15 cellular contexts compared by ENCODE assay signal in the genomic region with DNA sequence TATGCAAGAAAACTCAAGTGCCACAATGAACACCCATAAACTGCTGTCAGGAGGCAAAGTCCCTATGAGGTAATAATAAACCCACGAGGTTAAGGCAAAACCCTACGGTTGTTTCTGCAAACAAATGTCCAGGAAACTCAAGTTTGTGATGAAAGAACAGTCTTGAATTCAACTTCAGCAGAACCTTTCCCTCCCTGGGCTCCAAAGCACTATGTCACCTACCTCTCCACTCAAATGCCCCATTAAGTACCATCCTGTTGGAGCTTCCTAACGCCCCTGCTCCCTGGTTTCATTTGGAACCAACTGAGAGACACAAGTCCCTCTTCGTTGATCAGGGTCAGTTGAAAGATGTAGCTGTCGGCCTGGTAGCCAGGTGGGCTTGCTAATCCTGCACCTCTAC. TPM values are rescaled to one million over a fixed set of nuclear protein-coding genes. Genes with fewer than 3 reads are reported as not detected.
DNase-seq lines count a peak whose midpoint lies in the region; ATAC-seq and TF ChIP-seq lines count a peak whose summit lies in the region.
"Had no signal": no experiment of that assay in that cellular context is flagged by ENCODE, and none has a peak within 500 bp of the region (broad histone marks: within the 10 kb centered on the region; RNA-seq: fewer than 3 reads in every experiment).

No MANE protein-coding gene starts in this region.

- H3K4me3 ChIP-seq in heart left ventricle (no peak overlapping the region), fibroblast of lung (replicated peaks in 1 of 4; ENCODE audit: control extremely low read depth in 1 of 4, insufficient read depth in 1 of 4, low read depth in 3 of 4, low read length in 4 of 4) (no peak overlapping the region), upper lobe of left lung (no peak overlapping the region)

- WGBS in heart left ventricle, 4 donors: 67 to 78% (median 69%) methylated on average over 4 to 5 of the region's 5 CpGs
- 52 to 64% methylated on average over 4 to 5 of the region's 5 CpGs for WGBS in upper lobe of left lung, 2 donors

- no peak overlapping the region for H3K27ac Mint-ChIP-seq in neural crest cell (ENCODE audit: unreplicated experiment)
- no peak overlapping the region for H3K27ac Mint-ChIP-seq in activated T-helper 1 cell treated with anti-CD3 and anti-CD28 coated beads, Interleukin-12 subunit alpha, Interleukin-12 subunit beta, Interleukin-2, Interleukin-4 antibody, amounts not matched to agents 30 ng/mL and 10 ng/mL and 1 ng/mL, durations not matched to agents 14 hours and 24 hours and 36 hours
- H3K27ac Mint-ChIP-seq: activated B cell treated with CpG ODN at 0.5 μM for 24 hours; activated naive CD8-positive, alpha-beta T cell treated with anti-CD3 and anti-CD28 coated beads for 36 hours; stimulated activated effector memory CD8-positive, alpha-beta T cell treated with anti-CD3 and anti-CD28 coated beads, Interleukin-12 subunit alpha, Interleukin-12 subunit beta, amount 100 ng/mL, for 72 hours had no signal

- DNase-seq in heart left ventricle: no peak
- DNase-seq in left ventricle myocardium superior: no peak
- DNase-seq in fibroblast of lung (ENCODE audit: low read depth in 2 of 2): no peak
- no peak for DNase-seq in neural crest cell (ENCODE audit: low read depth, low spot score)
- no peak for DNase-seq in upper lobe of left lung
- DNase-seq in NCI-H69 (lab: John Stamatoyannopoulos, UW): no peak
- DNase-seq in T-helper 9 cell: no peak
- no peak for DNase-seq in activated T-helper 1 cell treated with anti-CD3 and anti-CD28 coated beads, Interleukin-12 subunit alpha, Interleukin-12 subunit beta, Interleukin-2, Interleukin-4 antibody, amounts not matched to agents 30 ng/mL and 10 ng/mL and 1 ng/mL, durations not matched to agents 14 hours and 24 hours and 36 hours (ENCODE audit: low spot score)
- DNase-seq: activated B cell treated with CpG ODN at 0.5 μM for 24 hours; activated naive CD8-positive, alpha-beta T cell treated with anti-CD3 and anti-CD28 coated beads for 36 hours; NCI-H1417 treated with DMSO at 0.1 percent for 48 hours; stimulated activated CD4-positive, alpha-beta T cell treated with anti-CD3 and anti-CD28 coated beads, Interleukin-4, amount 100 ng/mL, for 4 hours had no signal

- peaks cover 6% of the 10 kb centered on the region for H3K79me2 ChIP-seq in fibroblast of lung (ENCODE audit: control insufficient read depth, insufficient read depth, low read length)

- H3K4me1 ChIP-seq in heart left ventricle (peaks cover 13 to 89% (median 68%) of the 10 kb centered on the region in 12 donors), fibroblast of lung (ENCODE audit: control insufficient read depth, extremely low read depth, insufficient read depth, low read length) (peaks cover 33% of the 10 kb centered on the region), upper lobe of left lung (peaks cover 69 to 74% (median 72%) of the 10 kb centered on the region in 4 donors)

- no peaks in the 10 kb centered on the region for H3K36me3 Mint-ChIP-seq in neural crest cell (ENCODE audit: low read depth)
- H3K36me3 Mint-ChIP-seq in activated T-helper 1 cell treated with anti-CD3 and anti-CD28 coated beads, Interleukin-12 subunit alpha, Interleukin-12 subunit beta, Interleukin-2, Interleukin-4 antibody, amounts not matched to agents 30 ng/mL and 10 ng/mL and 1 ng/mL, durations not matched to agents 14 hours and 24 hours and 36 hours (ENCODE audit: low read depth): peaks cover 8% of the 10 kb centered on the region
- H3K36me3 Mint-ChIP-seq: activated naive CD8-positive, alpha-beta T cell treated with anti-CD3 and anti-CD28 coated beads for 36 hours had no signal

- H3K36me3 ChIP-seq in heart left ventricle: peaks cover 0 to 38% (median 16%) of the 10 kb centered on the region in 9 donors
- H3K36me3 ChIP-seq in fibroblast of lung (ENCODE audit: control insufficient read depth, insufficient read depth, low read length): peaks cover 2% of the 10 kb centered on the region
- peaks cover 0 to 21% (median 7%) of the 10 kb centered on the region in 4 donors for H3K36me3 ChIP-seq in upper lobe of left lung

- H3K4me1 Mint-ChIP-seq in neural crest cell: peaks cover 46% of the 10 kb centered on the region
- H3K4me1 Mint-ChIP-seq in activated T-helper 1 cell treated with anti-CD3 and anti-CD28 coated beads, Interleukin-12 subunit alpha, Interleukin-12 subunit beta, Interleukin-2, Interleukin-4 antibody, amounts not matched to agents 30 ng/mL and 10 ng/mL and 1 ng/mL, durations not matched to agents 14 hours and 24 hours and 36 hours (ENCODE audit: low read depth): peaks cover 45% of the 10 kb centered on the region

- H2AFZ ChIP-seq in fibroblast of lung (ENCODE audit: low read length): no peak overlapping the region

- intact Hi-C loops in heart left ventricle (cut with DNase I): loop anchor here in 5 of 10 donors (2.0 to 5.0 kb wide), 2 partner anchors 20 to 34 kb away; partner anchors contain the start of gene CD59 (in 4 of the 5)
- intact Hi-C loops in left ventricle myocardium superior (cut with micrococcal nuclease): no loop called here
- intact Hi-C loops in activated T-helper 1 cell treated with anti-CD3 and anti-CD28 coated beads, Interleukin-12 subunit alpha, Interleukin-12 subunit beta, Interleukin-2, Interleukin-4 antibody, amounts not matched to agents 30 ng/mL and 10 ng/mL and 1 ng/mL, durations not matched to agents 14 hours and 24 hours and 36 hours (cut with micrococcal nuclease): loop anchor here (5.0 to 10.0 kb wide), 4 partner anchors 541 to 1959 kb away; partner anchors contain the start of genes ABTB2, CSTF3, EIF3M and TRIM44

- ATAC-seq in heart left ventricle (no peak), left ventricle myocardium superior (no peak), upper lobe of left lung (ENCODE audit: low FRiP score in 2 of 2) (no peak)
- ATAC-seq: stimulated activated effector memory CD8-positive, alpha-beta T cell treated with anti-CD3 and anti-CD28 coated beads, Interleukin-12 subunit alpha, Interleukin-12 subunit beta, amount 100 ng/mL, for 72 hours had no signal

- no peak overlapping the region for H3K4me2 ChIP-seq in fibroblast of lung (ENCODE audit: extremely low read depth, insufficient read depth, low read length)

- no peak for TF ChIP-seq POLR2A in heart left ventricle (IDR thresholded peaks at IDR 0.05)
- no peak for TF ChIP-seq POLR2A in upper lobe of left lung (IDR thresholded peaks at IDR 0.05)

- H3K27me3 ChIP-seq in heart left ventricle: no peaks in the 10 kb centered on the region
- no peaks in the 10 kb centered on the region for H3K27me3 ChIP-seq in fibroblast of lung (ENCODE audit: control insufficient read depth, insufficient read depth, low read length)
- H3K27me3 ChIP-seq in upper lobe of left lung: no peaks in the 10 kb centered on the region

- peak overlapping the region; percentile 34 for H3K4me3 Mint-ChIP-seq in neural crest cell
- H3K4me3 Mint-ChIP-seq in activated T-helper 1 cell treated with anti-CD3 and anti-CD28 coated beads, Interleukin-12 subunit alpha, Interleukin-12 subunit beta, Interleukin-2, Interleukin-4 antibody, amounts not matched to agents 30 ng/mL and 10 ng/mL and 1 ng/mL, durations not matched to agents 14 hours and 24 hours and 36 hours: no peak overlapping the region
- H3K4me3 Mint-ChIP-seq: activated B cell treated with CpG ODN at 0.5 μM for 24 hours; activated naive CD8-positive, alpha-beta T cell treated with anti-CD3 and anti-CD28 coated beads for 36 hours; stimulated activated effector memory CD8-positive, alpha-beta T cell treated with anti-CD3 and anti-CD28 coated beads, Interleukin-12 subunit alpha, Interleukin-12 subunit beta, amount 100 ng/mL, for 72 hours had no signal

- no peaks in the 10 kb centered on the region for H4K20me1 ChIP-seq in fibroblast of lung (ENCODE audit: control insufficient read depth, extremely low read depth, insufficient read depth, low read length)

- TF ChIP-seq CTCF in heart left ventricle (IDR thresholded peaks at IDR 0.05): no peak
- no peak for TF ChIP-seq CTCF in fibroblast of lung (conservative IDR thresholded peaks at IDR 0.05 in 1 of 2, IDR thresholded peaks at IDR 0.05 in 1 of 2; ENCODE audit: low read depth in 1 of 2, low read length in 2 of 2)
- no peak for TF ChIP-seq CTCF in neural crest cell (conservative IDR thresholded peaks at IDR 0.05)
- no peak for TF ChIP-seq CTCF in upper lobe of left lung (IDR thresholded peaks at IDR 0.05)

- H3K9me3 ChIP-seq in heart left ventricle: no peaks in the 10 kb centered on the region
- no peaks in the 10 kb centered on the region for H3K9me3 ChIP-seq in fibroblast of lung (ENCODE audit: control insufficient read depth, insufficient read depth, low read depth, low read length)
- H3K9me3 ChIP-seq in upper lobe of left lung: no peaks in the 10 kb centered on the region

- H3K27me3 Mint-ChIP-seq in neural crest cell (ENCODE audit: low read depth): no peaks in the 10 kb centered on the region
- H3K27me3 Mint-ChIP-seq in activated T-helper 1 cell treated with anti-CD3 and anti-CD28 coated beads, Interleukin-12 subunit alpha, Interleukin-12 subunit beta, Interleukin-2, Interleukin-4 antibody, amounts not matched to agents 30 ng/mL and 10 ng/mL and 1 ng/mL, durations not matched to agents 14 hours and 24 hours and 36 hours (ENCODE audit: insufficient read depth): peaks cover 6% of the 10 kb centered on the region
- H3K27me3 Mint-ChIP-seq: activated B cell treated with CpG ODN at 0.5 μM for 24 hours; activated naive CD8-positive, alpha-beta T cell treated with anti-CD3 and anti-CD28 coated beads for 36 hours had no signal

- no peaks in the 10 kb centered on the region for H3K9me3 Mint-ChIP-seq in neural crest cell
- no peaks in the 10 kb centered on the region for H3K9me3 Mint-ChIP-seq in activated T-helper 1 cell treated with anti-CD3 and anti-CD28 coated beads, Interleukin-12 subunit alpha, Interleukin-12 subunit beta, Interleukin-2, Interleukin-4 antibody, amounts not matched to agents 30 ng/mL and 10 ng/mL and 1 ng/mL, durations not matched to agents 14 hours and 24 hours and 36 hours
- H3K9me3 Mint-ChIP-seq: activated B cell treated with CpG ODN at 0.5 μM for 24 hours; activated naive CD8-positive, alpha-beta T cell treated with anti-CD3 and anti-CD28 coated beads for 36 hours; stimulated activated effector memory CD8-positive, alpha-beta T cell treated with anti-CD3 and anti-CD28 coated beads, Interleukin-12 subunit alpha, Interleukin-12 subunit beta, amount 100 ng/mL, for 72 hours had no signal

- no peak overlapping the region for H3K9ac ChIP-seq in fibroblast of lung (ENCODE audit: insufficient read depth, low read length)

- no peak for TF ChIP-seq EP300 in upper lobe of left lung (IDR thresholded peaks at IDR 0.05)

- H3K27ac ChIP-seq in heart left ventricle: peak overlapping the region; percentile 61 to 94 (median 88)
- H3K27ac ChIP-seq in fibroblast of lung (ENCODE audit: insufficient read depth, low read length): peak overlapping the region; percentile 5
- peak overlapping the region; percentile 83 to 90 (median 89) for H3K27ac ChIP-seq in upper lobe of left lung

RNA-seq across cellular contexts. Expression of gene C11orf91, which starts 2.6 kb away (rescaled TPM):
- total RNA-seq in heart left ventricle (under 1 TPM in 4 of 9 donors, not detected in 5; 0.56 to 1.00 (median 0.70) TPM), left ventricle myocardium superior (not detected), fibroblast of lung (not detected in 2 replicates), neural crest cell (0.57 and 0.68 TPM in 2 replicates), upper lobe of left lung (1 to 10 TPM in 1 of 6 donors, under 1 TPM in 1, not detected in 4; 0.77 to 1.3 TPM)
- polyA plus RNA-seq in heart left ventricle (not detected), fibroblast of lung (0.12 TPM in 1 of 2 replicates, not detected in the other)
- not detected in 2 replicates for polyA plus RNA-seq in fibroblast of lung (2012)
- not detected in 2 replicates for polyA minus RNA-seq in fibroblast of lung (ENCODE audit: low replicate concordance)
- 0.23 TPM in 1 of 2 replicates, not detected in the other for total RNA-seq in activated T-helper 1 cell treated with anti-CD3 and anti-CD28 coated beads, Interleukin-12 subunit alpha, Interleukin-12 subunit beta, Interleukin-2, Interleukin-4 antibody, amounts not matched to agents 30 ng/mL and 10 ng/mL and 1 ng/mL, durations not matched to agents 14 hours and 24 hours and 36 hours
- total RNA-seq: A172, cerebellum had no signal

RNA-seq across cellular contexts. Expression of gene CD59, which starts 33.0 kb away (rescaled TPM):
- total RNA-seq in heart left ventricle: 1,000 to 10,000 TPM in 3 of 9 donors, 100 to 1,000 TPM in 6; 588 to 1,434 (median 930) TPM
- polyA plus RNA-seq in heart left ventricle: 1,000 to 10,000 TPM in 1 of 2 donors, 100 to 1,000 TPM in 1; 133 to 1,175 TPM
- 814 TPM for total RNA-seq in left ventricle myocardium superior
- total RNA-seq in fibroblast of lung: 209 and 380 TPM in 2 replicates
- 1,165 and 1,404 TPM in 2 replicates for polyA plus RNA-seq in fibroblast of lung
- 928 and 1,205 TPM in 2 replicates for polyA plus RNA-seq in fibroblast of lung (2012)
- polyA minus RNA-seq in fibroblast of lung (ENCODE audit: low replicate concordance): 662 and 789 TPM in 2 replicates
- total RNA-seq in neural crest cell: 80.5 and 86.3 TPM in 2 replicates
- total RNA-seq in upper lobe of left lung: 100 to 1,000 TPM in 5 of 6 donors, 10 to 100 TPM in 1; 57.6 to 914 (median 315) TPM
- 140 and 143 TPM in 2 replicates for total RNA-seq in activated T-helper 1 cell treated with anti-CD3 and anti-CD28 coated beads, Interleukin-12 subunit alpha, Interleukin-12 subunit beta, Interleukin-2, Interleukin-4 antibody, amounts not matched to agents 30 ng/mL and 10 ng/mL and 1 ng/mL, durations not matched to agents 14 hours and 24 hours and 36 hours

Comparison
In these comparisons a context has a peak if more than half of its experiments do, and no peak if none do; other contexts are left out.
1. H3K27ac ChIP-seq: peak in every context shown above with its lines; median percentile 89 in upper lobe of left lung; 88 in heart left ventricle; 5 in fibroblast of lung.